13 cellular contexts compared by ENCODE assay signal in the genomic region with DNA sequence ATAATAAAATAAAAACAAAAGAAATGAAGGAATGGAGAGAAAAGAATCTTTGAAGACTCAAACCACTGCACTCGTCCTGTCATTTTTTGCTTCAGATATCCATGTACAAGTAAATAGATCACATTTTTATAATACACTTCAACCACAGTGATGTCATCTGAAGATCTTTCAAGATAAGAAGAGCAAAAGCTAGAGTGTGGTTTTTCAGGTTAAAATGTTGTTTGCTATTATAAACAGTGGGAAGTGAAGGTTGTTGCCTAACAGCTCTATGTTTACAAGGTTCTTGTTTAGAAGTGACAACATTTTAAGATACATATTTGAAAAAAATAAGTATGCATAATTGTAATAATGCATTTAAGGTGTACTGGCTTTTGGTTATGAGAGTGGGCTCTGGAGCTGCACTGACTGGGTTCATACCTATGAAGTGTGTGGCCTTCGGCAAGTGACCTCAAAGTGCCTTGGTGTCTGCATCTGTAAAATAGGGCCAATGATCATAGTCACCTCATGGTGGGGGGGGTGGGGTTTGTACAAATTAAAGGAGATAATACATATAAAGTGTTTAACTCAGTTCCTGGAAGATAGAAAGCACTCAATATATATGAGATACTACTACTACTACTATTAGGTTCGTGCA. TPM values are rescaled to one million over a fixed set of nuclear protein-coding genes. Genes with fewer than 3 reads are reported as not detected.
DNase-seq lines count a peak whose midpoint lies in the region; ATAC-seq and TF ChIP-seq lines count a peak whose summit lies in the region.
"Had no signal": no experiment of that assay in that cellular context is flagged by ENCODE, and none has a peak within 500 bp of the region (broad histone marks: within the 10 kb centered on the region; RNA-seq: fewer than 3 reads in every experiment).

No MANE protein-coding gene starts in this region.

- CTCF ChIA-PET in activated naive CD4-positive, alpha-beta T cell treated with anti-CD3 and anti-CD28 coated beads for 36 hours (lab: Charles Lee) = interaction anchor here (0.6 to 6.0 kb wide), 10 partner anchors 11 to 601 kb away, joined by 3 to 58 read pairs (median 4); no protein-coding TSS in a partner anchor

- no peak overlapping the region for H3K4me3 Mint-ChIP-seq in activated naive CD4-positive, alpha-beta T cell treated with anti-CD3 and anti-CD28 coated beads for 36 hours
- peak overlapping the region; percentile 69 for H3K4me3 Mint-ChIP-seq in T-helper 1 cell treated with Interleukin-12 subunit alpha and Interleukin-12 subunit beta and Interleukin-4 antibody, amounts not matched to agents 30 μg/mL and 1 μg/mL, for 36 hours
- peak overlapping the region; percentile 57 for H3K4me3 Mint-ChIP-seq in central memory CD8-positive, alpha-beta T cell
- H3K4me3 Mint-ChIP-seq: nephron progenitor cell had no signal

- TF ChIP-seq CTCF in upper lobe of right lung (IDR thresholded peaks at IDR 0.05) = no peak

- peaks cover 4% of the 10 kb centered on the region for H3K36me3 Mint-ChIP-seq in activated naive CD4-positive, alpha-beta T cell treated with anti-CD3 and anti-CD28 coated beads for 36 hours (ENCODE audit: low read depth)
- H3K36me3 Mint-ChIP-seq in T-helper 1 cell treated with Interleukin-12 subunit alpha and Interleukin-12 subunit beta and Interleukin-4 antibody, amounts not matched to agents 30 μg/mL and 1 μg/mL, for 36 hours (ENCODE audit: low read depth) = peaks cover 7% of the 10 kb centered on the region
- H3K36me3 Mint-ChIP-seq in central memory CD8-positive, alpha-beta T cell (ENCODE audit: insufficient read depth) = peaks cover 10% of the 10 kb centered on the region

- H3K4me1 Mint-ChIP-seq in activated naive CD4-positive, alpha-beta T cell treated with anti-CD3 and anti-CD28 coated beads for 36 hours (ENCODE audit: low read depth) = peaks cover 61% of the 10 kb centered on the region
- H3K4me1 Mint-ChIP-seq in T-helper 1 cell treated with Interleukin-12 subunit alpha and Interleukin-12 subunit beta and Interleukin-4 antibody, amounts not matched to agents 30 μg/mL and 1 μg/mL, for 36 hours (ENCODE audit: low read depth) = peaks cover 40% of the 10 kb centered on the region
- peaks cover 36% of the 10 kb centered on the region for H3K4me1 Mint-ChIP-seq in central memory CD8-positive, alpha-beta T cell
- H3K4me1 Mint-ChIP-seq: nephron progenitor cell had no signal

- peak; percentile 55 for DNase-seq in activated naive CD4-positive, alpha-beta T cell treated with anti-CD3 and anti-CD28 coated beads for 36 hours
- no peak for DNase-seq in activated naive CD4-positive, alpha-beta T cell (lab: John Stamatoyannopoulos, UW)
- peak in 1 of 2 donors; percentile 30 for DNase-seq in central memory CD8-positive, alpha-beta T cell (ENCODE audit: low spot score in 2 of 2)
- DNase-seq in upper lobe of right lung (no peak), DMS153 treated with DMSO at 0.1 percent for 48 hours (lab: John Stamatoyannopoulos, UW; ENCODE audit: unreplicated experiment) (no peak), superior temporal gyrus (ENCODE audit: extremely low spot score) (no peak), DMS 273 treated with DMSO at 0.1 percent for 48 hours (lab: John Stamatoyannopoulos, UW) (no peak)
- DNase-seq: amniotic stem cell, foreskin melanocyte, NCI-H2227 treated with DMSO at 0.1 percent for 48 hours, nephron progenitor cell had no signal

- H3K9me3 Mint-ChIP-seq in activated naive CD4-positive, alpha-beta T cell treated with anti-CD3 and anti-CD28 coated beads for 36 hours = no peaks in the 10 kb centered on the region
- no peaks in the 10 kb centered on the region for H3K9me3 Mint-ChIP-seq in T-helper 1 cell treated with Interleukin-12 subunit alpha and Interleukin-12 subunit beta and Interleukin-4 antibody, amounts not matched to agents 30 μg/mL and 1 μg/mL, for 36 hours
- H3K9me3 Mint-ChIP-seq in central memory CD8-positive, alpha-beta T cell = no peaks in the 10 kb centered on the region
- H3K9me3 Mint-ChIP-seq: nephron progenitor cell had no signal

- H3K4me1 ChIP-seq in upper lobe of right lung = no peaks in the 10 kb centered on the region

- H3K36me3 ChIP-seq in upper lobe of right lung = no peaks in the 10 kb centered on the region

- H3K27me3 Mint-ChIP-seq in activated naive CD4-positive, alpha-beta T cell treated with anti-CD3 and anti-CD28 coated beads for 36 hours (ENCODE audit: low read depth) = no peaks in the 10 kb centered on the region
- peaks cover 3% of the 10 kb centered on the region for H3K27me3 Mint-ChIP-seq in T-helper 1 cell treated with Interleukin-12 subunit alpha and Interleukin-12 subunit beta and Interleukin-4 antibody, amounts not matched to agents 30 μg/mL and 1 μg/mL, for 36 hours (ENCODE audit: low read depth)
- no peaks in the 10 kb centered on the region for H3K27me3 Mint-ChIP-seq in central memory CD8-positive, alpha-beta T cell

- H3K27ac Mint-ChIP-seq in activated naive CD4-positive, alpha-beta T cell treated with anti-CD3 and anti-CD28 coated beads for 36 hours = peak overlapping the region; percentile 92
- H3K27ac Mint-ChIP-seq in T-helper 1 cell treated with Interleukin-12 subunit alpha and Interleukin-12 subunit beta and Interleukin-4 antibody, amounts not matched to agents 30 μg/mL and 1 μg/mL, for 36 hours = peak overlapping the region; percentile 99
- H3K27ac Mint-ChIP-seq in central memory CD8-positive, alpha-beta T cell (ENCODE audit: low read depth) = peak overlapping the region; percentile 96
- H3K27ac Mint-ChIP-seq: nephron progenitor cell had no signal

- no peak overlapping the region for H3K4me3 ChIP-seq in upper lobe of right lung

- H3K9me3 ChIP-seq in upper lobe of right lung = no peaks in the 10 kb centered on the region

- no peaks in the 10 kb centered on the region for H3K27me3 ChIP-seq in upper lobe of right lung

- H3K27ac ChIP-seq in upper lobe of right lung = peak overlapping the region; percentile 34

- intact Hi-C loops in activated naive CD4-positive, alpha-beta T cell treated with anti-CD3 and anti-CD28 coated beads for 36 hours (cut with micrococcal nuclease) = loop anchor here (1.0 to 5.0 kb wide), 8 partner anchors 14 to 431 kb away; a partner anchor contains a TSS
- intact Hi-C loops in upper lobe of right lung (cut with DNase I) = no loop called here

- ATAC-seq in central memory CD8-positive, alpha-beta T cell (replicated peaks; ENCODE audit: extremely low read depth, poor library complexity, severe bottlenecking) = peak; percentile 90
- ATAC-seq in upper lobe of right lung = no peak

RNA-seq across cellular contexts. Expression of a gene that starts 45.5 kb away (rescaled TPM):
- 100 to 1,000 TPM; 144 to 147 TPM for total RNA-seq in activated naive CD4-positive, alpha-beta T cell treated with anti-CD3 and anti-CD28 coated beads for 36 hours
- 226 TPM for total RNA-seq in upper lobe of right lung
- total RNA-seq: G401 had no signal
